In the genomic region with DNA sequence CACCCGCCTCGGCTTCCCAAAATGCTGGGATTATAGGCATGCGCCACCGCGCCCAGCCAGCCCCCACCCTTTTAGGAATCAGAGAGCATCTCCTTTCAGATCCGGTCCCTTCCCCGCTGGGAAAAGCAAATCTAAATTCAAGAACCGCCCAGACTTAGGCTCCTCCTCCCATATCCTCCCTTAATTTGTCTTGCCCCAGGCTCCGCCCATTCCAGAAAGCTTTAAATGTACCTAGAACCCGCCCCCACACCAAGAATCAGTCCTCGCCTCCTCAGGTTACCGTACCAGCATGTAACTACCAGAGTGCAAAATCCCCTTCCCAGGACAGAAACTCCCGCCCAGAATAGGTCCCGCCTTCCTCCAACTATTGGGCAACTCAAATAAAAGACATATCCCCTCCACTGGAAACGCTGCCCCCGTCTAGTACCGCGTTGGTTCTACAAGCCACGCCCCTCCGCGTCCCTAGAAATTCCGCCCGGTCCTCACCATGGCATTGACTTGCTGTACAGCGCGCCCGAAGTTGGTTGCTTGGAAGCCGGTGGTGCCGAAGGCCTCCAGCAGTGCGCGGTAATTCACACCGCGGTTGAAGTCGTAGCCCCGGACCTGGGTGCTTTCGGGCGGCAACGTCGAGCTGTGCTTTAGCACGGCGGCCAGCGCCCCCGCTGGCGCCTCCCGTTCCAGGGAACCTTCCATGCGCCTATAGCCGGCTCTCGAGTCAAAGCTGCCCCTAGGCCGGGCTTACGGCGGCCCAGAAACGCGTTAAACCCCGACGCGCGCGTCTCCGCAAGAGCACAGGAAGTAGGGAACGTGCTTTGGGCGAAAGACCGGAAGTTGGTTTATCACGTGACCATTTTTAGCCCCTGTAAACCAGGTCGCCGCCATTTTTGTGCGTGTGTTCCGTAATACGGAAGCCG, we compare ENCODE assay signal across 8 cellular contexts. TPM values are rescaled to one million over a fixed set of nuclear protein-coding genes. Genes with fewer than 3 reads are reported as not detected.
DNase-seq lines count a peak whose midpoint lies in the region; ATAC-seq and TF ChIP-seq lines count a peak whose summit lies in the region.

DHPS (minus strand) TSS at position 807 of the 914 bp plus-strand sequence; CDS start at position 693, 114 bp downstream.

- no peak for TF ChIP-seq EP300 in esophagus muscularis mucosa (IDR thresholded peaks at IDR 0.05)

- H3K79me2 ChIP-seq in KMS-11 (ENCODE audit: insufficient read depth, low read depth): peaks cover 12% of the 10 kb centered on the region

- H4K20me1 ChIP-seq in KMS-11 (ENCODE audit: insufficient read depth): no peaks in the 10 kb centered on the region

- intact Hi-C loops in esophagus muscularis mucosa (cut with DNase I): loop anchor here (10.0 kb wide), 1 partner anchor 163 kb away; no protein-coding TSS in a partner anchor

- H3K4me3 ChIP-seq in KMS-11 (IDR thresholded peaks at IDR 0.05; ENCODE audit: insufficient read depth, low read depth, low read length) (peak within 1 kb of the TSS; percentile 52), Peyer's patch (peak within 1 kb of the TSS; percentile 67 to 100 (median 96)), esophagus muscularis mucosa (peak within 1 kb of the TSS; percentile 87 to 99 (median 96)), muscle layer of duodenum (ENCODE audit: low read depth in 1 of 2, low read length in 2 of 2) (peak within 1 kb of the TSS; percentile 74 to 91)

- TF ChIP-seq POLR2A in Peyer's patch (IDR thresholded peaks at IDR 0.05) (peak; percentile 31 to 42), esophagus muscularis mucosa (IDR thresholded peaks at IDR 0.05; ENCODE audit: low read depth) (no peak)

- peak within 1 kb of the TSS; percentile 94 for H3K9ac ChIP-seq in KMS-11

- H3K4me1 ChIP-seq in KMS-11 (ENCODE audit: low read depth, poor library complexity, severe bottlenecking) (peaks cover 9% of the 10 kb centered on the region), Peyer's patch (peaks cover 0 to 13% (median 0%) of the 10 kb centered on the region in 4 donors), esophagus muscularis mucosa (peaks cover 16 to 30% (median 26%) of the 10 kb centered on the region in 4 donors), muscle layer of duodenum (ENCODE audit: control insufficient read depth in 1 of 2, insufficient read depth in 2 of 2, low read length in 2 of 2) (peaks cover 0 to 12% of the 10 kb centered on the region in 2 donors)

- H3K36me3 ChIP-seq in KMS-11 (ENCODE audit: insufficient read depth) (no peaks in the 10 kb centered on the region), Peyer's patch (peaks cover 0 to 37% (median 2%) of the 10 kb centered on the region in 3 donors), esophagus muscularis mucosa (peaks cover 32 to 40% (median 39%) of the 10 kb centered on the region in 4 donors), muscle layer of duodenum (ENCODE audit: control insufficient read depth in 1 of 2, insufficient read depth in 2 of 2, low read length in 2 of 2) (peaks cover 20 to 36% of the 10 kb centered on the region in 2 donors)

- peak; percentile 71 for ATAC-seq in GM21723 (IDR thresholded peaks at IDR 0.05; ENCODE audit: unreplicated experiment)

- H3K9me3 ChIP-seq in Peyer's patch (no peaks in the 10 kb centered on the region), esophagus muscularis mucosa (no peaks in the 10 kb centered on the region), muscle layer of duodenum (ENCODE audit: control insufficient read depth in 1 of 2, low read length in 2 of 2) (no peaks in the 10 kb centered on the region)

- no peak for TF ChIP-seq CTCF in KMS-11 (conservative IDR thresholded peaks at IDR 0.05; ENCODE audit: low read depth, low read length)
- TF ChIP-seq CTCF in Peyer's patch (IDR thresholded peaks at IDR 0.05): peak in 1 of 6 experiments; percentile 2
- no peak for TF ChIP-seq CTCF in esophagus muscularis mucosa (IDR thresholded peaks at IDR 0.05)

- peak within 1 kb of the TSS; percentile 99 for H3K27ac ChIP-seq in KMS-11
- peak within 1 kb of the TSS; percentile 86 to 99 (median 99) for H3K27ac ChIP-seq in Peyer's patch
- H3K27ac ChIP-seq in esophagus muscularis mucosa (replicated peaks in 1 of 4): peak within 1 kb of the TSS; percentile 95 to 100 (median 98)
- peak within 1 kb of the TSS; percentile 96 for H3K27ac ChIP-seq in muscle layer of duodenum (ENCODE audit: low read length)

- peak; percentile 98 for DNase-seq in DMS53 (lab: John Stamatoyannopoulos, UW)
- peak; percentile 88 to 98 (median 96) for DNase-seq in Peyer's patch
- DNase-seq in activated T-cell treated with anti-CD3 and anti-CD28 coated beads, Interleukin-2, amount 50 U/mL, for 48 hours: peak; percentile 90 to 91
- peak; percentile 97 for DNase-seq in esophagus muscularis mucosa (ENCODE audit: extremely low spot score)
- DNase-seq in stimulated activated CD8-positive, alpha-beta memory T cell treated with anti-CD3 and anti-CD28 coated beads, Interleukin-7, amount 100 ng/mL, for 4 hours (ENCODE audit: low read depth in 2 of 2): peak; percentile 84 to 91

- WGBS in esophagus muscularis mucosa: 1% methylated on average over 48 of the region's 68 CpGs

- H3K27me3 ChIP-seq in KMS-11 (ENCODE audit: insufficient read depth, low read depth): no peaks in the 10 kb centered on the region
- no peaks in the 10 kb centered on the region for H3K27me3 ChIP-seq in Peyer's patch
- H3K27me3 ChIP-seq in esophagus muscularis mucosa: no peaks in the 10 kb centered on the region
- no peaks in the 10 kb centered on the region for H3K27me3 ChIP-seq in muscle layer of duodenum (ENCODE audit: low read depth, low read length)

- peak within 1 kb of the TSS; percentile 59 for H3K4me2 ChIP-seq in KMS-11

- H2AFZ ChIP-seq in KMS-11 (ENCODE audit: low read depth): peak within 1 kb of the TSS; percentile 86

RNA-seq across cellular contexts. Expression of gene DHPS, which starts in this region (rescaled TPM):
- total RNA-seq in Peyer's patch (100 to 1,000 TPM in 3 of 4 donors, 10 to 100 TPM in 1; 76.4 to 215 (median 150) TPM), esophagus muscularis mucosa (10 to 100 TPM; 74.3 to 92.3 (median 85.0) TPM)

Comparison
In these comparisons a context has a peak if more than half of its experiments do, and no peak if none do; other contexts are left out.
1. Peak in every context shown above with its lines: DNase-seq, ATAC-seq, H3K4me3 ChIP-seq and H3K27ac ChIP-seq.